In the genomic region with DNA sequence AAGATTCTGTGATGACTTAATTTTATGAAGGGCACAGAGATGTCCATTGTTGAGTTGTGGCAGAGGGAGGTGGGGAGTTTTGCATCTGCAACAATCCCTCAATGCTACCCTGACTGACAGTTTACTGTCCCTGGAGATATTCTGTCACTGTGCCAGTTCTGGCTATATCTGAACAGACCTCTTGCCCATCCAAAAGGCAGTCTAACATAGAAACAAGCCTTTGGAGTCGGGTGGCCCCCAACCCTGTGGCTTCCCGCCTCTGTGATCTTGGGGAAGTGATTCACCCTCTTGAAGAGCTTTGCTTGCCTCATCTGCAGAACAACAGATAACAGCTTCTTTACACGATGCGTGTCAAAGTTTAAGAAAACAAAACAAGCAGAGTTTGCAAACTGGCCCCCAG, we compare ENCODE assay signal across 8 cellular contexts. TPM values are rescaled to one million over a fixed set of nuclear protein-coding genes. Genes with fewer than 3 reads are reported as not detected.
DNase-seq lines count a peak whose midpoint lies in the region; ATAC-seq and TF ChIP-seq lines count a peak whose summit lies in the region.

No MANE protein-coding gene starts in this region.

- WGBS in hepatocyte (ENCODE audit: low lambda C conversion rate, missing lambda C conversion rate) = 30% methylated on average over 4 of the region's 4 CpGs
- WGBS in heart right ventricle, 2 donors = 30 to 41% methylated on average over 4 of the region's 4 CpGs

- no peaks in the 10 kb centered on the region for H4K20me1 ChIP-seq in hepatocyte (ENCODE audit: insufficient read depth, poor library complexity, severe bottlenecking)

- DNase-seq in AML-193 (lab: John Stamatoyannopoulos, UW) = peak; percentile 37 to 45
- peak; percentile 96 for DNase-seq in MV-4-11 (lab: John Stamatoyannopoulos, UW)
- peak; percentile 50 for DNase-seq in activated T-cell treated with anti-CD3 and anti-CD28 coated beads for 48 hours (ENCODE audit: low read depth)
- peak; percentile 66 for DNase-seq in hepatocyte (ENCODE audit: low spot score)
- no peak for DNase-seq in NCI-H1436 treated with DMSO at 0.1 percent for 48 hours (lab: John Stamatoyannopoulos, UW)
- no peak for DNase-seq in heart right ventricle

- H2AFZ ChIP-seq in hepatocyte = no peak overlapping the region

- no peaks in the 10 kb centered on the region for H3K9me2 ChIP-seq in hepatocyte (replicated peaks; ENCODE audit: insufficient read depth)

- no peak overlapping the region for H3K4me2 ChIP-seq in hepatocyte

- no peaks in the 10 kb centered on the region for H3K27me3 ChIP-seq in hepatocyte
- H3K27me3 ChIP-seq in heart right ventricle = no peaks in the 10 kb centered on the region

- peak overlapping the region; percentile 7 for H3K27ac ChIP-seq in hepatocyte
- peak overlapping the region in 1 of 10 donors; percentile 67 for H3K27ac ChIP-seq in heart right ventricle

- H3K36me3 ChIP-seq in hepatocyte (replicated peaks; ENCODE audit: insufficient read depth, low read depth) (no peaks in the 10 kb centered on the region), heart right ventricle (no peaks in the 10 kb centered on the region)

- intact Hi-C loops in heart right ventricle (cut with DNase I) = loop anchor here in 1 of 10 donors (5.0 kb wide), 1 partner anchor 42 kb away; the partner anchor contains the start of gene ZNF341

- TF ChIP-seq CTCF in hepatocyte (IDR thresholded peaks at IDR 0.05; ENCODE audit: poor library complexity) (no peak), heart right ventricle (IDR thresholded peaks at IDR 0.05) (no peak)

- H3K4me1 ChIP-seq in hepatocyte (ENCODE audit: insufficient read depth) (peaks cover 9% of the 10 kb centered on the region), heart right ventricle (peaks cover 3 to 50% (median 17%) of the 10 kb centered on the region in 9 donors)

- ATAC-seq in GM18519 (IDR thresholded peaks at IDR 0.05; ENCODE audit: low FRiP score, unreplicated experiment) = no peak
- no peak for ATAC-seq in GM21786 (IDR thresholded peaks at IDR 0.05; ENCODE audit: unreplicated experiment)
- no peak for ATAC-seq in heart right ventricle

- H3K79me2 ChIP-seq in hepatocyte = peaks cover 3% of the 10 kb centered on the region

- H3K4me3 ChIP-seq in hepatocyte (no peak overlapping the region), heart right ventricle (no peak overlapping the region)

- H3K9me3 ChIP-seq in hepatocyte (ENCODE audit: low read depth) (no peaks in the 10 kb centered on the region), heart right ventricle (no peaks in the 10 kb centered on the region)

RNA-seq across cellular contexts. Expression of gene E2F1, which starts 3.8 kb away (rescaled TPM):
- total RNA-seq in hepatocyte (9.1 and 11.0 TPM in 2 replicates), heart right ventricle (1 to 10 TPM in 8 of 10 donors, under 1 TPM in 2; 0.44 to 3.4 (median 1.5) TPM)
- polyA plus RNA-seq in hepatocyte (11.8 and 14.3 TPM in 2 replicates), heart right ventricle (under 1 TPM; 0.73 to 0.91 TPM)

RNA-seq across cellular contexts. Expression of gene NECAB3, which starts 15.7 kb away (rescaled TPM):
- total RNA-seq in hepatocyte (46.2 and 50.6 TPM in 2 replicates), heart right ventricle (10 to 100 TPM; 53.7 to 92.8 (median 77.2) TPM)
- polyA plus RNA-seq in hepatocyte (55.4 and 64.9 TPM in 2 replicates), heart right ventricle (10 to 100 TPM; 36.6 to 90.6 TPM)

RNA-seq across cellular contexts. Expression of gene ACTL10, which starts 23.2 kb away (rescaled TPM):
- total RNA-seq in hepatocyte (0.17 and 0.24 TPM in 2 replicates), heart right ventricle (under 1 TPM in 6 of 10 donors, not detected in 4; 0.11 to 0.39 (median 0.25) TPM)
- polyA plus RNA-seq in hepatocyte (1.6 and 2.6 TPM in 2 replicates), heart right ventricle (1 to 10 TPM in 1 of 2 donors, under 1 TPM in 1; 0.59 to 1.2 TPM)

RNA-seq across cellular contexts. Expression of gene C20orf144, which starts 27.8 kb away (rescaled TPM):
- 0.30 TPM in 1 of 2 replicates, not detected in the other for total RNA-seq in hepatocyte
- polyA plus RNA-seq in hepatocyte = 0.41 and 0.46 TPM in 2 replicates
- not detected for total RNA-seq in heart right ventricle
- polyA plus RNA-seq in heart right ventricle = under 1 TPM in 1 of 2 donors, not detected in 1; 0.03 TPM

RNA-seq across cellular contexts. Expression of gene PXMP4, which starts 30.1 kb away (rescaled TPM):
- total RNA-seq in hepatocyte (3.9 and 4.1 TPM in 2 replicates), heart right ventricle (10 to 100 TPM in 9 of 10 donors, 1 to 10 TPM in 1; 9.6 to 14.8 (median 12.3) TPM)
- polyA plus RNA-seq in hepatocyte (4.7 and 4.8 TPM in 2 replicates), heart right ventricle (1 to 10 TPM; 4.6 to 4.9 TPM)

Comparison
In these comparisons a context has a peak if more than half of its experiments do, and no peak if none do; other contexts are left out.
1. DNase-seq: peak in AML-193 (2 of 2), MV-4-11 (single experiment), activated T-cell treated with anti-CD3 and anti-CD28 coated beads for 48 hours (single experiment) and hepatocyte (single experiment); none in NCI-H1436 treated with DMSO at 0.1 percent for 48 hours (single experiment) and heart right ventricle (0 of 2).